In the genomic region with DNA sequence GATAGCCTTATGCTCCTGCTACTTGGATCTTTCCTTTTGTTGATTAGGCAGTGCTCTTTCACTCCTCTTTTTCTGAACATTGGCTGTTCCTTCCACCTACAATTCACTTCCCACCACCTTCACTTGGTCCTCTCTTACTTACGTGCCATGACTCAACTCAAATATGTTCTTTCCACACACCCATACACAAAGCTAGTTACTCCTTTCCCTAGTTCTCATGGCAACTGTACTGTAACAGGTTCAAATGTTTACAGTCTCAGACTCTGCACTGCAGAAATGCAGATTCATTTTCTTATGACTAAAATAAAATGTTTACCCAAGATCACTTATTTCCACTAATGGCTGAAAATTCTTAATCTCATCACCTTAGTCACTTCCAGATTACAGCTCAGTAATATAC, we compare ENCODE assay signal across 35 cellular contexts.
"Had no signal": no experiment of that assay in that cellular context is flagged by ENCODE, and none has a peak within 500 bp of the region (broad histone marks: within the 10 kb centered on the region; RNA-seq: fewer than 3 reads in every experiment).

No MANE protein-coding gene starts in this region.

- H3K36me3 ChIP-seq: adrenal gland, cardiac muscle cell, colonic mucosa, esophagus muscularis mucosa, gastrocnemius medialis, heart left ventricle, WERI-Rb-1 had no signal

- H3K4me3 ChIP-seq: adrenal gland, body of pancreas, cardiac muscle cell, colonic mucosa, esophagus muscularis mucosa, gastrocnemius medialis, heart left ventricle had no signal

- DNase-seq: activated B cell treated with CpG ODN at 0.5 μM for 24 hours; activated CD4-positive, alpha-beta T cell treated with anti-CD3 and anti-CD28 coated beads for 48 hours; activated CD4-positive, alpha-beta T cell treated with anti-CD3 and anti-CD28 coated beads, Interleukin-2, amount 50 U/mL, for 1 hour; activated CD4-positive, alpha-beta T cell treated with anti-CD3 and anti-CD28 coated beads, Interleukin-2, amount 50 U/mL, for 48 hours; activated CD8-positive, alpha-beta memory T cell treated with anti-CD3 and anti-CD28 coated beads for 24 hours; activated CD8-positive, alpha-beta T cell treated with anti-CD3 and anti-CD28 coated beads for 36 hours; activated effector memory CD4-positive, alpha-beta T cell treated with anti-CD3 and anti-CD28 coated beads, Interleukin-2, amount 50 U/mL, for 16 hours; activated naive CD4-positive, alpha-beta T cell treated with anti-CD3 and anti-CD28 coated beads for 36 hours; activated naive CD8-positive, alpha-beta T cell treated with anti-CD3 and anti-CD28 coated beads for 36 hours; activated naive CD8-positive, alpha-beta T cell treated with anti-CD3 and anti-CD28 coated beads, Interleukin-2, amount 50 U/mL, for 24 hours; activated T-cell treated with anti-CD3 and anti-CD28 coated beads, Interleukin-2, amount 50 U/mL, for 1 hour; activated T-cell treated with anti-CD3 and anti-CD28 coated beads, Interleukin-2, amount 50 U/mL, for 48 hours; adrenal gland; amygdala; aorta; body of pancreas; central memory CD4-positive, alpha-beta T cell; cerebellar nuclear complex; colonic mucosa; effector CD8-positive, alpha-beta T cell; foreskin keratinocyte; gastrocnemius medialis; glutamatergic neuron; heart left ventricle; T-helper 1 cell; T-helper 17 cell; T1000; WERI-Rb-1 had no signal

- H3K9me3 Mint-ChIP-seq: activated B cell treated with CpG ODN at 0.5 μM for 24 hours; activated CD8-positive, alpha-beta T cell treated with anti-CD3 and anti-CD28 coated beads for 36 hours; activated naive CD4-positive, alpha-beta T cell treated with anti-CD3 and anti-CD28 coated beads for 36 hours; activated naive CD4-positive, alpha-beta T cell treated with anti-CD3 and anti-CD28 coated beads, Interleukin-2, amount 50 U/mL, for 24 hours; activated naive CD8-positive, alpha-beta T cell treated with anti-CD3 and anti-CD28 coated beads, Interleukin-2, amount 50 U/mL, for 24 hours; activated T-helper 1 cell treated with anti-CD3 and anti-CD28 coated beads, Interleukin-12 subunit alpha, Interleukin-12 subunit beta, Interleukin-2, Interleukin-4 antibody, amounts not matched to agents 30 ng/mL and 10 ng/mL and 1 ng/mL, durations not matched to agents 14 hours and 24 hours and 36 hours; activated T-helper 2 cell treated with anti-CD3 and anti-CD28 coated beads, Interferon-gamma antibody, Interleukin-2, Interleukin-4, amounts not matched to agents 10 μg/mL and 5 μg/mL and 100 μg/mL, durations not matched to agents 14 hours and 24 hours and 36 hours; T-helper 2 cell treated with Interferon-gamma antibody and Interleukin-4, amounts not matched to agents 5 μg/mL and 100 μg/mL, for 36 hours had no signal

- H3K27ac ChIP-seq: adrenal gland, body of pancreas, cardiac muscle cell, colonic mucosa, esophagus muscularis mucosa, foreskin keratinocyte, gastrocnemius medialis, heart left ventricle, WERI-Rb-1 had no signal

- H3K36me3 Mint-ChIP-seq: activated naive CD8-positive, alpha-beta T cell treated with anti-CD3 and anti-CD28 coated beads for 36 hours had no signal

- H3K27me3 Mint-ChIP-seq: activated naive CD4-positive, alpha-beta T cell treated with anti-CD3 and anti-CD28 coated beads, Interleukin-2, amount 50 U/mL, for 24 hours; activated naive CD8-positive, alpha-beta T cell treated with anti-CD3 and anti-CD28 coated beads for 36 hours; activated naive CD8-positive, alpha-beta T cell treated with anti-CD3 and anti-CD28 coated beads, Interleukin-2, amount 50 U/mL, for 24 hours had no signal

- H3K27ac Mint-ChIP-seq: activated B cell treated with CpG ODN at 0.5 μM for 24 hours; activated CD8-positive, alpha-beta T cell treated with anti-CD3 and anti-CD28 coated beads for 36 hours; activated naive CD4-positive, alpha-beta T cell treated with anti-CD3 and anti-CD28 coated beads for 36 hours; activated naive CD4-positive, alpha-beta T cell treated with anti-CD3 and anti-CD28 coated beads, Interleukin-2, amount 50 U/mL, for 24 hours; activated naive CD8-positive, alpha-beta T cell treated with anti-CD3 and anti-CD28 coated beads for 36 hours; activated naive CD8-positive, alpha-beta T cell treated with anti-CD3 and anti-CD28 coated beads, Interleukin-2, amount 50 U/mL, for 24 hours; activated T-helper 1 cell treated with anti-CD3 and anti-CD28 coated beads, Interleukin-12 subunit alpha, Interleukin-12 subunit beta, Interleukin-2, Interleukin-4 antibody, amounts not matched to agents 30 ng/mL and 10 ng/mL and 1 ng/mL, durations not matched to agents 14 hours and 24 hours and 36 hours; activated T-helper 2 cell treated with anti-CD3 and anti-CD28 coated beads, Interferon-gamma antibody, Interleukin-2, Interleukin-4, amounts not matched to agents 10 μg/mL and 5 μg/mL and 100 μg/mL, durations not matched to agents 14 hours and 24 hours and 36 hours; T-helper 17 cell; T-helper 2 cell treated with Interferon-gamma antibody and Interleukin-4, amounts not matched to agents 5 μg/mL and 100 μg/mL, for 36 hours had no signal

- ATAC-seq: activated CD4-positive, CD25-positive, alpha-beta regulatory T cell treated with anti-CD3 and anti-CD28 coated beads, Interleukin-2, amount 50 U/mL, for 24 hours; activated CD8-positive, alpha-beta T cell treated with anti-CD3 and anti-CD28 coated beads for 36 hours; activated naive CD8-positive, alpha-beta T cell treated with anti-CD3 and anti-CD28 coated beads, Interleukin-2, amount 50 U/mL, for 24 hours; body of pancreas; foreskin keratinocyte; gastrocnemius medialis; heart left ventricle; T-helper 17 cell had no signal

- H3K9me3 ChIP-seq: adrenal gland, body of pancreas, colonic mucosa, esophagus muscularis mucosa, gastrocnemius medialis, heart left ventricle had no signal

- H3K4me1 ChIP-seq: colonic mucosa, esophagus muscularis mucosa, foreskin keratinocyte, gastrocnemius medialis had no signal

- H3K4me3 Mint-ChIP-seq: activated B cell treated with CpG ODN at 0.5 μM for 24 hours; activated CD8-positive, alpha-beta T cell treated with anti-CD3 and anti-CD28 coated beads for 36 hours; activated naive CD4-positive, alpha-beta T cell treated with anti-CD3 and anti-CD28 coated beads for 36 hours; activated naive CD4-positive, alpha-beta T cell treated with anti-CD3 and anti-CD28 coated beads, Interleukin-2, amount 50 U/mL, for 24 hours; activated naive CD8-positive, alpha-beta T cell treated with anti-CD3 and anti-CD28 coated beads for 36 hours; activated naive CD8-positive, alpha-beta T cell treated with anti-CD3 and anti-CD28 coated beads, Interleukin-2, amount 50 U/mL, for 24 hours; activated T-helper 1 cell treated with anti-CD3 and anti-CD28 coated beads, Interleukin-12 subunit alpha, Interleukin-12 subunit beta, Interleukin-2, Interleukin-4 antibody, amounts not matched to agents 30 ng/mL and 10 ng/mL and 1 ng/mL, durations not matched to agents 14 hours and 24 hours and 36 hours; T-helper 17 cell; T-helper 2 cell treated with Interferon-gamma antibody and Interleukin-4, amounts not matched to agents 5 μg/mL and 100 μg/mL, for 36 hours had no signal

- H3K27me3 ChIP-seq: adrenal gland, body of pancreas, cardiac muscle cell, colonic mucosa, esophagus muscularis mucosa, foreskin keratinocyte, gastrocnemius medialis, heart left ventricle had no signal

- H3K4me1 Mint-ChIP-seq: activated B cell treated with CpG ODN at 0.5 μM for 24 hours; activated naive CD4-positive, alpha-beta T cell treated with anti-CD3 and anti-CD28 coated beads, Interleukin-2, amount 50 U/mL, for 24 hours; activated naive CD8-positive, alpha-beta T cell treated with anti-CD3 and anti-CD28 coated beads for 36 hours; activated naive CD8-positive, alpha-beta T cell treated with anti-CD3 and anti-CD28 coated beads, Interleukin-2, amount 50 U/mL, for 24 hours; T-helper 17 cell had no signal
